Comparison of ENCODE assay signal across 17 cellular contexts in the genomic region with DNA sequence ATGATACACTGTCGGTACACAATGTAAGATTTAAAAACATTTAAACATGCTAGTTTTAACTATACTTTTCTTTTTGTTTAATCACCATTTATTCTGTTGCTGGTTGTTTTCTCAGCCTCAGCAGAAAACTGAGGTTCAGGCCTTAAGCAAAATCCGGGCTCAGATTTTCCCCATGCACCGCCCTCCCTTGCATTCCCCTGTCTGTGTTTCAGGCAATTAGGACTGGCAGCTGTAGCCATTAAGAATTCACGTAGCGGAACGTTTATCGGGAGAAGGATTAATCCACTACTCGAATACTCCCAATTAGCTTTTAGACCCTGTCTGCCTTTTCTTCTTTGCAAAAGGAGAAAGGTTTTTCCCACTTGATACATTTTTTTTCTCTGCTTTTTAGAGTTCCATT.
DNase-seq lines count a peak whose midpoint lies in the region; TF ChIP-seq lines count a peak whose summit lies in the region.
"Had no signal": no experiment of that assay in that cellular context is flagged by ENCODE, and none has a peak within 500 bp of the region (broad histone marks: within the 10 kb centered on the region; RNA-seq: fewer than 3 reads in every experiment).

No MANE protein-coding gene starts in this region.

- no peaks in the 10 kb centered on the region for H3F3A ChIP-seq in OCI-LY1 (ENCODE audit: insufficient read depth, low read length)

- H2AFZ ChIP-seq in OCI-LY1 (ENCODE audit: low read length), result no peak overlapping the region

- no peak overlapping the region for H3K4me3 Mint-ChIP-seq in CD4-positive, alpha-beta memory T cell

- H3K27me3 ChIP-seq in OCI-LY1 (ENCODE audit: insufficient read depth, low read length), result no peaks in the 10 kb centered on the region
- H3K27me3 ChIP-seq in CD4-positive, alpha-beta memory T cell (ENCODE audit: insufficient read depth, low read length), result no peaks in the 10 kb centered on the region
- H3K27me3 ChIP-seq: ovary, suprapubic skin had no signal

- DNase-seq in NCI-H2107 treated with DMSO at 0.1 percent for 48 hours (lab: John Stamatoyannopoulos, UW; ENCODE audit: unreplicated experiment), result peak; percentile 46
- no peak for DNase-seq in NCI-H2107 (lab: John Stamatoyannopoulos, UW)
- DNase-seq in NCI-H187 (lab: John Stamatoyannopoulos, UW), result peak; percentile 45 to 84
- peak; percentile 74 for DNase-seq in retina
- DNase-seq in activated CD8-positive, alpha-beta memory T cell treated with anti-CD3 and anti-CD28 coated beads for 24 hours, result no peak
- no peak for DNase-seq in CD4-positive, alpha-beta memory T cell
- no peak for DNase-seq in islet precursor cell
- DNase-seq: activated CD4-positive, alpha-beta T cell treated with anti-CD3 and anti-CD28 coated beads for 1 hour; activated naive CD4-positive, alpha-beta T cell treated with anti-CD3 and anti-CD28 coated beads, Interleukin-2, amount 50 U/mL, for 16 hours; activated T-cell treated with anti-CD3 and anti-CD28 coated beads, Interleukin-2, amount 50 U/mL, for 48 hours; central memory CD4-positive, alpha-beta T cell; kidney; mammary epithelial cell; NCI-H2029 treated with DMSO at 0.1 percent for 48 hours; ovary had no signal

- POLR2A ChIA-PET in CD4-positive, alpha-beta memory T cell (lab: Charles Lee; ENCODE audit: partially characterized antibody), result interaction anchor here (1.5 to 2.0 kb wide), 2 partner anchors 13 to 175 kb away, joined by 4 to 6 read pairs; no protein-coding TSS in a partner anchor

- H3K9me3 Mint-ChIP-seq in CD4-positive, alpha-beta memory T cell, result peaks cover 0 to 4% (median 0%) of the 10 kb centered on the region in 8 donors

- H3K36me3 Mint-ChIP-seq in CD4-positive, alpha-beta memory T cell, result peaks cover 5 to 23% of the 10 kb centered on the region in 2 donors

- no peaks in the 10 kb centered on the region for H3K9me3 ChIP-seq in OCI-LY1 (ENCODE audit: low read length)
- no peaks in the 10 kb centered on the region for H3K9me3 ChIP-seq in CD4-positive, alpha-beta memory T cell (ENCODE audit: control insufficient read depth in 1 of 2, low read length in 2 of 2)
- H3K9me3 ChIP-seq: ovary, suprapubic skin had no signal

- no peak overlapping the region for H3K4me3 ChIP-seq in OCI-LY1 (ENCODE audit: low read depth, low read length, poor library complexity, severe bottlenecking)
- H3K4me3 ChIP-seq in CD4-positive, alpha-beta memory T cell (ENCODE audit: low read length in 2 of 2), result no peak overlapping the region
- H3K4me3 ChIP-seq: ovary, suprapubic skin had no signal

- CTCF ChIA-PET in CD4-positive, alpha-beta memory T cell (lab: Charles Lee; ENCODE audit: partially characterized antibody), result no interaction called here

- H3K4me1 ChIP-seq in OCI-LY1 (ENCODE audit: insufficient read depth, low read length, severe bottlenecking), result peaks cover 57% of the 10 kb centered on the region
- peaks cover 22% of the 10 kb centered on the region for H3K4me1 ChIP-seq in CD4-positive, alpha-beta memory T cell (ENCODE audit: insufficient read depth, low read length)

- TF ChIP-seq CTCF in OCI-LY1 (IDR thresholded peaks at IDR 0.05; ENCODE audit: low read length), result no peak

- intact Hi-C loops in CD4-positive, alpha-beta memory T cell (cut with micrococcal nuclease), result no loop called here

- no peak overlapping the region for H3K4me2 ChIP-seq in OCI-LY1 (ENCODE audit: low read length)

- H3K36me3 ChIP-seq in OCI-LY1 (ENCODE audit: insufficient read depth, low read length), result no peaks in the 10 kb centered on the region; the same call in 1 of the 2 replicates
- H3K36me3 ChIP-seq in CD4-positive, alpha-beta memory T cell (ENCODE audit: insufficient read depth, low read length), result no peaks in the 10 kb centered on the region
- H3K36me3 ChIP-seq: ovary, suprapubic skin had no signal

- H3K79me2 ChIP-seq in OCI-LY1 (ENCODE audit: insufficient read depth, low read length), result peaks cover 14% of the 10 kb centered on the region

- no peak overlapping the region for H3K9ac ChIP-seq in OCI-LY1 (ENCODE audit: low read length)

- H3K27ac Mint-ChIP-seq in CD4-positive, alpha-beta memory T cell, result no peak overlapping the region

- H3K27ac ChIP-seq in OCI-LY1 (ENCODE audit: low read depth, low read length, poor library complexity, severe bottlenecking), result peak overlapping the region; percentile 37
- H3K27ac ChIP-seq in CD4-positive, alpha-beta memory T cell (ENCODE audit: low read depth, low read length), result no peak overlapping the region
- H3K27ac ChIP-seq: ovary, suprapubic skin had no signal

- no peaks in the 10 kb centered on the region for H3K27me3 Mint-ChIP-seq in CD4-positive, alpha-beta memory T cell

- H3K4me1 Mint-ChIP-seq in CD4-positive, alpha-beta memory T cell, result peaks cover 25 to 53% (median 37%) of the 10 kb centered on the region in 4 donors

- no peaks in the 10 kb centered on the region for H4K20me1 ChIP-seq in OCI-LY1 (ENCODE audit: insufficient read depth, low read length)

- H3K9me2 ChIP-seq in OCI-LY1 (ENCODE audit: low read depth, low read length), result no peaks in the 10 kb centered on the region

Comparison
In these comparisons a context has a peak if more than half of its experiments do, and no peak if none do; other contexts are left out.
1. DNase-seq: peak in NCI-H2107 treated with DMSO at 0.1 percent for 48 hours (single experiment), NCI-H187 (2 of 2) and retina (single experiment); none in NCI-H2107 (single experiment), activated CD8-positive, alpha-beta memory T cell treated with anti-CD3 and anti-CD28 coated beads for 24 hours (single experiment), CD4-positive, alpha-beta memory T cell (0 of 5) and islet precursor cell (single experiment).